19 cellular contexts compared by ENCODE assay signal in genomic region chr6:169646906-169647567, GRCh38. TPM values are rescaled to one million over a fixed set of nuclear protein-coding genes. Genes with fewer than 3 reads are reported as not detected.
DNase-seq lines count a peak whose midpoint lies in the region; ATAC-seq, FAIRE-seq and TF ChIP-seq lines count a peak whose summit lies in the region.
"Had no signal": no experiment of that assay in that cellular context is flagged by ENCODE, and none has a peak within 500 bp of the region (broad histone marks: within the 10 kb centered on the region; RNA-seq: fewer than 3 reads in every experiment).

No MANE protein-coding gene starts in this region.

- no peak overlapping the region for H3K9ac ChIP-seq in HepG2 (ENCODE audit: insufficient read depth, low read depth, low read length)
- H3K9ac ChIP-seq: SK-N-SH had no signal

- no peak for TF ChIP-seq POLR2A in heart left ventricle (IDR thresholded peaks at IDR 0.05)
- no peak for TF ChIP-seq POLR2A in HepG2 (IDR thresholded peaks at IDR 0.05; ENCODE audit: insufficient read depth in 1 of 2, low read depth in 2 of 2, low read length in 2 of 2)
- TF ChIP-seq POLR2A in sigmoid colon (IDR thresholded peaks at IDR 0.05) = no peak
- TF ChIP-seq POLR2A in erythroblast (IDR thresholded peaks at IDR 0.05; ENCODE audit: low read length) = no peak

- no peak for TF ChIP-seq RAD21 in HepG2 (CRISPR knock-in tag; IDR thresholded peaks at IDR 0.05)

- BruUV-seq in HepG2 (replicated peaks; lab: Mats Ljungman, UMichigan) = no TSS peak

- no peaks in the 10 kb centered on the region for H3K4me1 Mint-ChIP-seq in activated CD4-positive, alpha-beta memory T cell treated with anti-CD3 and anti-CD28 coated beads for 36 hours (ENCODE audit: low read depth)

- no peaks in the 10 kb centered on the region for H4K20me1 ChIP-seq in HepG2 (ENCODE audit: insufficient read depth, low read length)

- TF ChIP-seq CTCF in cardiac muscle cell (IDR thresholded peaks at IDR 0.05; ENCODE audit: low read depth, low read length) = no peak
- no peak for TF ChIP-seq CTCF in heart left ventricle (IDR thresholded peaks at IDR 0.05)
- TF ChIP-seq CTCF in HepG2 (CRISPR knock-in tag; IDR thresholded peaks at IDR 0.05) = no peak
- no peak for TF ChIP-seq CTCF in sigmoid colon (IDR thresholded peaks at IDR 0.05)

- H3K27ac ChIP-seq in cardiac muscle cell = peak overlapping the region; percentile 4
- H3K27ac ChIP-seq in heart left ventricle = no peak overlapping the region
- no peak overlapping the region for H3K27ac ChIP-seq in HepG2 (ENCODE audit: extremely low read length, insufficient read depth, low read length)
- no peak overlapping the region for H3K27ac ChIP-seq in sigmoid colon
- H3K27ac ChIP-seq: HL-60 had no signal

- H3K4me1 ChIP-seq in cardiac muscle cell (ENCODE audit: low read depth) (peaks cover 17% of the 10 kb centered on the region), heart left ventricle (no peaks in the 10 kb centered on the region), HepG2 (ENCODE audit: insufficient read depth, low read length) (no peaks in the 10 kb centered on the region), sigmoid colon (no peaks in the 10 kb centered on the region)

- H3K36me3 ChIP-seq in cardiac muscle cell (no peaks in the 10 kb centered on the region), heart left ventricle (peaks cover 0 to 5% (median 0%) of the 10 kb centered on the region in 9 donors), HepG2 (replicated peaks in 1 of 2; ENCODE audit: control insufficient read depth in 1 of 2, insufficient read depth in 2 of 2, low read length in 2 of 2) (peaks cover 3 to 6% of the 10 kb centered on the region in 2 experiments; a peak in 2 of 5 replicates), sigmoid colon (peaks cover 0 to 23% (median 0%) of the 10 kb centered on the region in 4 donors)

- H3K4me3 ChIP-seq in cardiac muscle cell = no peak overlapping the region
- no peak overlapping the region for H3K4me3 ChIP-seq in heart left ventricle
- no peak overlapping the region for H3K4me3 ChIP-seq in HepG2 (replicated peaks in 1 of 3; ENCODE audit: insufficient read depth in 1 of 3, low read depth in 2 of 3, low read length in 3 of 3)
- no peak overlapping the region for H3K4me3 ChIP-seq in sigmoid colon

- no peak overlapping the region for H3K4me3 Mint-ChIP-seq in activated CD4-positive, alpha-beta memory T cell treated with anti-CD3 and anti-CD28 coated beads for 36 hours

- no peaks in the 10 kb centered on the region for H3K9me3 ChIP-seq in cardiac muscle cell (ENCODE audit: low read depth)
- H3K9me3 ChIP-seq in heart left ventricle = no peaks in the 10 kb centered on the region
- no peaks in the 10 kb centered on the region for H3K9me3 ChIP-seq in HepG2 (ENCODE audit: low read length)
- H3K9me3 ChIP-seq in sigmoid colon = no peaks in the 10 kb centered on the region
- H3K9me3 ChIP-seq: SK-N-SH had no signal

- WGBS in heart left ventricle, 4 donors = 81 to 91% (median 83%) methylated on average over 14 to 19 of the region's 19 CpGs
- 93% methylated on average over 17 of the region's 19 CpGs for WGBS in HepG2 (ENCODE audit: low lambda C conversion rate)
- 92% methylated on average over 19 of the region's 19 CpGs for WGBS in sigmoid colon, 2 donors

- H2AFZ ChIP-seq in HepG2 (ENCODE audit: low read length) = no peak overlapping the region

- no peaks in the 10 kb centered on the region for H3K36me3 Mint-ChIP-seq in activated CD4-positive, alpha-beta memory T cell treated with anti-CD3 and anti-CD28 coated beads for 36 hours

- no peak overlapping the region for H3K27ac Mint-ChIP-seq in activated CD4-positive, alpha-beta memory T cell treated with anti-CD3 and anti-CD28 coated beads for 36 hours

- ATAC-seq in heart left ventricle = no peak
- ATAC-seq in HepG2 = no peak; the same call in 2 of the 3 replicates
- ATAC-seq in GM18868 (IDR thresholded peaks at IDR 0.05; ENCODE audit: unreplicated experiment) = no peak

- TF ChIP-seq EP300 in HepG2 (IDR thresholded peaks at IDR 0.05; ENCODE audit: low read depth in 2 of 2, low read length in 2 of 2) (no peak), HepG2 (CRISPR knock-in tag; IDR thresholded peaks at IDR 0.05; ENCODE audit: borderline replicate concordance) (no peak), sigmoid colon (IDR thresholded peaks at IDR 0.05) (no peak)

- H3K27me3 Mint-ChIP-seq in activated CD4-positive, alpha-beta memory T cell treated with anti-CD3 and anti-CD28 coated beads for 36 hours = no peaks in the 10 kb centered on the region

- CTCF ChIA-PET in HepG2 (lab: Yijun Ruan, JAX; ENCODE audit: low intra/inter-chr PET ratio, low total read pairs) = no interaction called here
- CTCF ChIA-PET in activated CD4-positive, alpha-beta memory T cell treated with anti-CD3 and anti-CD28 coated beads for 36 hours (lab: Charles Lee) = no interaction called here

- no peaks in the 10 kb centered on the region for H3K9me3 Mint-ChIP-seq in activated CD4-positive, alpha-beta memory T cell treated with anti-CD3 and anti-CD28 coated beads for 36 hours

- POLR2A ChIA-PET in HepG2 (lab: Yijun Ruan, JAX) = no interaction called here
- POLR2A ChIA-PET in activated CD4-positive, alpha-beta memory T cell treated with anti-CD3 and anti-CD28 coated beads for 36 hours (lab: Charles Lee) = no interaction called here

- peak in 1 of 2 donors; percentile 80 for DNase-seq in cardiac muscle cell (ENCODE audit: low read depth in 1 of 2, low spot score in 1 of 2)
- no peak for DNase-seq in heart left ventricle
- DNase-seq in HepG2 (ENCODE audit: low spot score) = no peak
- DNase-seq in sigmoid colon = peak; percentile 43
- DNase-seq in erythroblast (lab: John Stamatoyannopoulos, UW) = no peak
- DNase-seq in activated CD4-positive, alpha-beta memory T cell treated with anti-CD3 and anti-CD28 coated beads for 36 hours = no peak
- DNase-seq: C1 segment of cervical spinal cord, DMS 273 treated with DMSO at 0.1 percent for 48 hours, HCEC 1CT, NCI-H1105 treated with DMSO at 0.1 percent for 48 hours, NCI-H187 treated with DMSO at 0.1 percent for 48 hours, NCI-H2171 treated with DMSO at 0.1 percent for 48 hours, NCI-H446 treated with DMSO at 0.1 percent for 48 hours, SHP77, SK-N-SH had no signal

- H3K79me2 ChIP-seq in HepG2 (ENCODE audit: insufficient read depth, low read length) = no peaks in the 10 kb centered on the region

- no peak for FAIRE-seq in HepG2 (lab: Jason Lieb, UNC)
- FAIRE-seq: HTR-8/SVneo, RCC 7860 had no signal

- in situ Hi-C loops in HepG2 (cut with HindIII; ENCODE audit: extremely low pct_ligation_motif_present, low pct_unique_long_range_greater_than_20kb) = no loop called here

- H3K4me2 ChIP-seq in HepG2 (ENCODE audit: low read depth, low read length) = no peak overlapping the region
- H3K4me2 ChIP-seq: SK-N-SH had no signal

- H3K27me3 ChIP-seq in cardiac muscle cell = no peaks in the 10 kb centered on the region
- H3K27me3 ChIP-seq in heart left ventricle = no peaks in the 10 kb centered on the region
- H3K27me3 ChIP-seq in HepG2 (ENCODE audit: control insufficient read depth in 1 of 2, insufficient read depth in 2 of 2, low read length in 2 of 2) = no peaks in the 10 kb centered on the region
- H3K27me3 ChIP-seq in sigmoid colon = no peaks in the 10 kb centered on the region

- intact Hi-C loops in heart left ventricle (cut with DNase I) (no loop called here), HepG2 (cut with micrococcal nuclease; ENCODE audit: unreplicated experiment) (no loop called here), sigmoid colon (cut with DNase I) (no loop called here)
- intact Hi-C loops in activated CD4-positive, alpha-beta memory T cell treated with anti-CD3 and anti-CD28 coated beads for 36 hours (cut with micrococcal nuclease) = no loop called here

RNA-seq across cellular contexts. Expression of gene WDR27, which starts 54.8 kb away (rescaled TPM):
- total RNA-seq in cardiac muscle cell (40.2 and 83.0 TPM in 2 replicates), heart left ventricle (10 to 100 TPM in 1 of 9 donors, 1 to 10 TPM in 8; 2.2 to 12.3 (median 6.6) TPM), HepG2 (2016; rRNA removed; fragmentation: Illumina TruSeq; extraction: Trizol) (10.0 and 34.1 TPM in 2 replicates), sigmoid colon (10 to 100 TPM; 20.0 to 46.0 (median 24.6) TPM)
- polyA plus RNA-seq in cardiac muscle cell (54.4 and 66.8 TPM in 2 replicates), heart left ventricle (1 to 10 TPM; 3.7 to 5.6 TPM), HepG2 (2011; rRNA removed) (80.3 and 95.6 TPM in 2 replicates), sigmoid colon (10 to 100 TPM in 1 of 3 donors, 1 to 10 TPM in 2; 1.2 to 18.1 (median 1.6) TPM)
- total RNA-seq in HepG2 (2016; cell fraction: cytosol; rRNA removed; fragmentation: Illumina TruSeq; extraction: Trizol; ENCODE audit: low read depth) = 45.3 and 45.5 TPM in 2 replicates
- total RNA-seq in HepG2 (2016; cell fraction: insoluble cytoplasmic fraction; rRNA removed; fragmentation: Illumina TruSeq; extraction: Trizol) = 9.2 and 32.8 TPM in 2 replicates
- 22.5 and 24.3 TPM in 2 replicates for total RNA-seq in HepG2 (2016; cell fraction: membrane; rRNA removed; fragmentation: Illumina TruSeq; extraction: Trizol)
- 87.3 and 93.1 TPM in 2 replicates for total RNA-seq in HepG2 (2016; cell fraction: nucleus; rRNA removed; fragmentation: Illumina TruSeq; extraction: Trizol)
- 17.7 and 20.8 TPM in 2 replicates for polyA plus RNA-seq in HepG2 (2011; cell fraction: cytosol; rRNA removed)
- 789 and 902 TPM in 2 replicates for polyA plus RNA-seq in HepG2 (2011; cell fraction: nucleus; rRNA removed)
- polyA plus RNA-seq in HepG2 (2012) = 44.5 and 48.4 TPM in 2 replicates
- 0.87 and 1.0 TPM in 2 replicates for polyA plus RNA-seq in HepG2 (2016; cell fraction: cytosol; fragmentation: Illumina TruSeq; extraction: Trizol; ENCODE audit: low read depth)
- polyA plus RNA-seq in HepG2 (2016; cell fraction: insoluble cytoplasmic fraction; fragmentation: Illumina TruSeq; extraction: Trizol; ENCODE audit: low read depth) = 5.7 and 6.2 TPM in 2 replicates
- 2.3 TPM in 2 replicates for polyA plus RNA-seq in HepG2 (2016; cell fraction: membrane; fragmentation: Illumina TruSeq; extraction: Trizol; ENCODE audit: low read depth)
- 145 and 151 TPM in 2 replicates for polyA plus RNA-seq in HepG2 (2016; cell fraction: nucleus; fragmentation: Illumina TruSeq; extraction: Trizol; ENCODE audit: insufficient read depth, low read depth)
- 26.5 and 83.9 TPM in 2 replicates for polyA minus RNA-seq in HepG2 (2011; rRNA and poly(A)+ RNA removed; ENCODE audit: low replicate concordance)
- polyA minus RNA-seq in HepG2 (2011; cell fraction: cytosol; rRNA and poly(A)+ RNA removed) = 13.1 and 17.6 TPM in 2 replicates
- 330 and 337 TPM in 2 replicates for polyA minus RNA-seq in HepG2 (2011; cell fraction: nucleus; rRNA and poly(A)+ RNA removed)
- total RNA-seq in activated CD4-positive, alpha-beta memory T cell treated with anti-CD3 and anti-CD28 coated beads for 36 hours = 10 to 100 TPM; 39.7 to 41.6 TPM

RNA-seq across cellular contexts. Expression of gene C6orf120, which starts 54.9 kb away (rescaled TPM):
- total RNA-seq in cardiac muscle cell = 53.0 and 58.4 TPM in 2 replicates
- polyA plus RNA-seq in cardiac muscle cell = 27.5 and 46.6 TPM in 2 replicates
- 10 to 100 TPM; 14.3 to 22.9 (median 18.8) TPM for total RNA-seq in heart left ventricle
- 10 to 100 TPM in 1 of 2 donors, 1 to 10 TPM in 1; 3.4 to 20.2 TPM for polyA plus RNA-seq in heart left ventricle
- 24.9 and 29.9 TPM in 2 replicates for total RNA-seq in HepG2 (2016; rRNA removed; fragmentation: Illumina TruSeq; extraction: Trizol)
- 8.5 and 9.9 TPM in 2 replicates for total RNA-seq in HepG2 (2016; cell fraction: cytosol; rRNA removed; fragmentation: Illumina TruSeq; extraction: Trizol; ENCODE audit: low read depth)
- total RNA-seq in HepG2 (2016; cell fraction: insoluble cytoplasmic fraction; rRNA removed; fragmentation: Illumina TruSeq; extraction: Trizol) = 23.9 and 28.1 TPM in 2 replicates
- 29.1 and 33.5 TPM in 2 replicates for total RNA-seq in HepG2 (2016; cell fraction: membrane; rRNA removed; fragmentation: Illumina TruSeq; extraction: Trizol)
- total RNA-seq in HepG2 (2016; cell fraction: nucleus; rRNA removed; fragmentation: Illumina TruSeq; extraction: Trizol) = 29.1 and 31.2 TPM in 2 replicates
- 21.4 and 21.7 TPM in 2 replicates for polyA plus RNA-seq in HepG2 (2011; rRNA removed)
- polyA plus RNA-seq in HepG2 (2011; cell fraction: cytosol; rRNA removed) = 15.0 and 17.3 TPM in 2 replicates
- 8.2 and 9.1 TPM in 2 replicates for polyA plus RNA-seq in HepG2 (2011; cell fraction: nucleus; rRNA removed)
- 31.3 and 32.1 TPM in 2 replicates for polyA plus RNA-seq in HepG2 (2012)
- polyA plus RNA-seq in HepG2 (2016; cell fraction: cytosol; fragmentation: Illumina TruSeq; extraction: Trizol; ENCODE audit: low read depth) = 11.4 and 15.3 TPM in 2 replicates
- polyA plus RNA-seq in HepG2 (2016; cell fraction: insoluble cytoplasmic fraction; fragmentation: Illumina TruSeq; extraction: Trizol; ENCODE audit: low read depth) = 31.7 and 32.1 TPM in 2 replicates
- 26.6 and 31.9 TPM in 2 replicates for polyA plus RNA-seq in HepG2 (2016; cell fraction: membrane; fragmentation: Illumina TruSeq; extraction: Trizol; ENCODE audit: low read depth)
- 37.2 and 42.7 TPM in 2 replicates for polyA plus RNA-seq in HepG2 (2016; cell fraction: nucleus; fragmentation: Illumina TruSeq; extraction: Trizol; ENCODE audit: insufficient read depth, low read depth)
- 3.5 and 28.2 TPM in 2 replicates for polyA minus RNA-seq in HepG2 (2011; rRNA and poly(A)+ RNA removed; ENCODE audit: low replicate concordance)
- 22.5 and 22.8 TPM in 2 replicates for polyA minus RNA-seq in HepG2 (2011; cell fraction: cytosol; rRNA and poly(A)+ RNA removed)
- 18.4 and 18.8 TPM in 2 replicates for polyA minus RNA-seq in HepG2 (2011; cell fraction: nucleus; rRNA and poly(A)+ RNA removed)
- 10 to 100 TPM; 22.7 to 33.6 (median 30.3) TPM for total RNA-seq in sigmoid colon
- polyA plus RNA-seq in sigmoid colon = 10 to 100 TPM; 10.2 to 12.2 (median 10.8) TPM
- 10 to 100 TPM; 15.1 to 15.4 TPM for total RNA-seq in activated CD4-positive, alpha-beta memory T cell treated with anti-CD3 and anti-CD28 coated beads for 36 hours
